ENCODE assay signal across 16 cellular contexts in genomic region chr15:57597431-57597830, GRCh38. TPM values are rescaled to one million over a fixed set of nuclear protein-coding genes. Genes with fewer than 3 reads are reported as not detected.
DNase-seq lines count a peak whose midpoint lies in the region; ATAC-seq and TF ChIP-seq lines count a peak whose summit lies in the region.
"Had no signal": no experiment of that assay in that cellular context is flagged by ENCODE, and none has a peak within 500 bp of the region (broad histone marks: within the 10 kb centered on the region; RNA-seq: fewer than 3 reads in every experiment).

No MANE protein-coding gene starts in this region.

- BruUV-seq in PC-3 (replicated peaks; lab: Mats Ljungman, UMichigan) = no TSS peak

- H3K4me1 ChIP-seq in PC-3 (ENCODE audit: insufficient read depth, low read length) (peaks cover 48% of the 10 kb centered on the region), body of pancreas (peaks cover 82% of the 10 kb centered on the region), lung (ENCODE audit: control insufficient read depth in 2 of 2, insufficient read depth in 2 of 2, low read length in 2 of 2) (peaks cover 17 to 24% of the 10 kb centered on the region in 2 donors), subcutaneous abdominal adipose tissue (ENCODE audit: control insufficient read depth in 5 of 5, insufficient read depth in 5 of 5, low read length in 5 of 5) (peaks cover 5 to 99% (median 91%) of the 10 kb centered on the region in 5 donors)

- CTCF ChIA-PET in PC-3 (lab: Charles Lee) = no interaction called here

- H3K4me2 ChIP-seq in PC-3 (ENCODE audit: low read length) = peak overlapping the region; percentile 49

- TF ChIP-seq POLR2A in body of pancreas (IDR thresholded peaks at IDR 0.05) = no peak

- H3K27me3 ChIP-seq in PC-3 (ENCODE audit: low read length) (no peaks in the 10 kb centered on the region), body of pancreas (no peaks in the 10 kb centered on the region), lung (ENCODE audit: control insufficient read depth, insufficient read depth) (no peaks in the 10 kb centered on the region), subcutaneous abdominal adipose tissue (ENCODE audit: control insufficient read depth in 5 of 5, insufficient read depth in 4 of 5, low read length in 5 of 5) (no peaks in the 10 kb centered on the region)

- H3K9me3 ChIP-seq in PC-3 (ENCODE audit: low read length) (no peaks in the 10 kb centered on the region), body of pancreas (no peaks in the 10 kb centered on the region), lung (ENCODE audit: control insufficient read depth in 2 of 2, insufficient read depth in 1 of 2, low read length in 1 of 2) (no peaks in the 10 kb centered on the region), subcutaneous abdominal adipose tissue (ENCODE audit: control insufficient read depth in 5 of 5, low read length in 5 of 5) (no peaks in the 10 kb centered on the region)

- no peaks in the 10 kb centered on the region for H3K36me3 ChIP-seq in PC-3 (ENCODE audit: low read depth, low read length)
- H3K36me3 ChIP-seq in body of pancreas (replicated peaks in 1 of 2; ENCODE audit: insufficient read depth in 1 of 2, low read depth in 2 of 2) = no peaks in the 10 kb centered on the region
- no peaks in the 10 kb centered on the region for H3K36me3 ChIP-seq in lung (ENCODE audit: control insufficient read depth in 2 of 2, insufficient read depth in 2 of 2, low read length in 2 of 2)
- H3K36me3 ChIP-seq in subcutaneous abdominal adipose tissue (ENCODE audit: control insufficient read depth in 5 of 5, insufficient read depth in 5 of 5, low read length in 5 of 5) = no peaks in the 10 kb centered on the region

- no peaks in the 10 kb centered on the region for H3K9me2 ChIP-seq in PC-3 (replicated peaks; ENCODE audit: low read length)

- peaks cover 41% of the 10 kb centered on the region for H3K79me2 ChIP-seq in PC-3 (ENCODE audit: low read length)

- H4K20me1 ChIP-seq in PC-3 (ENCODE audit: low read length) = no peaks in the 10 kb centered on the region

- DNase-seq in PC-3 (no peak), body of pancreas (peak in 1 of 4 donors; percentile 35), lung (ENCODE audit: low spot score) (no peak), NCI-H2171 treated with DMSO at 0.1 percent for 48 hours (lab: John Stamatoyannopoulos, UW) (no peak), NAMALWA (ENCODE audit: low spot score) (no peak), NCI-H226 (no peak)
- DNase-seq: CD4-positive, alpha-beta T cell; NCI-H1048; NCI-H1694; NCI-H2107; NCI-H446; NCI-H748 treated with DMSO at 0.1 percent for 48 hours; SIG-M5 had no signal

- TF ChIP-seq CTCF in PC-3 (conservative IDR thresholded peaks at IDR 0.05; ENCODE audit: low read depth, low read length) (no peak), body of pancreas (IDR thresholded peaks at IDR 0.05) (no peak), lung (IDR thresholded peaks at IDR 0.05; ENCODE audit: control extremely low read depth, extremely low read depth) (no peak)

- H3K9ac ChIP-seq in PC-3 (ENCODE audit: low read length) (no peak overlapping the region), subcutaneous abdominal adipose tissue (ENCODE audit: low read length in 5 of 5) (no peak overlapping the region)

- H3K4me3 ChIP-seq in PC-3 (ENCODE audit: low read length) (no peak overlapping the region), body of pancreas (no peak overlapping the region), lung (no peak overlapping the region), subcutaneous abdominal adipose tissue (ENCODE audit: low read depth in 1 of 5, low read length in 5 of 5) (no peak overlapping the region)

- H3K27ac ChIP-seq in PC-3 (ENCODE audit: low read length) (peak overlapping the region; percentile 43), body of pancreas (peak overlapping the region; percentile 82 to 91 (median 88)), lung (ENCODE audit: low read depth in 1 of 2, low read length in 1 of 2) (peak overlapping the region; percentile 35 to 99), subcutaneous abdominal adipose tissue (ENCODE audit: low read depth, low read length) (peak overlapping the region; percentile 93)
- H3K27ac ChIP-seq: HL-60 had no signal

- no peaks in the 10 kb centered on the region for H3F3A ChIP-seq in PC-3 (ENCODE audit: low read length, unreplicated experiment)

- ATAC-seq in PC-3 (no peak; the same call in 1 of the 2 replicates), body of pancreas (no peak), lung (ENCODE audit: insufficient read depth, low FRiP score) (no peak)
- ATAC-seq: Panc1 had no signal

- WGBS in body of pancreas, 2 donors = 4 to 8% methylated on average over 3 of the region's 3 CpGs
- WGBS in lung, 2 donors = 72 to 79% methylated on average over 3 of the region's 3 CpGs

- intact Hi-C loops in PC-3 (cut with micrococcal nuclease) = no loop called here
- intact Hi-C loops in body of pancreas (cut with DNase I) = loop anchor here (5.0 kb wide), 1 partner anchor 35 kb away; no protein-coding TSS in a partner anchor

- POLR2A ChIA-PET in PC-3 (lab: Charles Lee; ENCODE audit: unreplicated experiment) = no interaction called here

- H2AFZ ChIP-seq in PC-3 (ENCODE audit: low read length) = no peak overlapping the region

RNA-seq across cellular contexts. Expression of gene MYZAP, which starts 5.7 kb away (rescaled TPM):
- total RNA-seq in PC-3 (2014; rRNA removed) (3.5 and 6.0 TPM in 2 replicates), body of pancreas (10 to 100 TPM; 10.9 to 16.3 TPM), lung (10 to 100 TPM in 1 of 2 donors, 1 to 10 TPM in 1; 6.9 to 36.9 TPM)
- polyA plus RNA-seq in lung = 10 to 100 TPM in 1 of 2 donors, 1 to 10 TPM in 1; 9.0 to 14.2 TPM

Comparison
In these comparisons a context has a peak if more than half of its experiments do, and no peak if none do; other contexts are left out.
1. H3K27ac ChIP-seq: peak in every context shown above with its lines; median percentile 93 in subcutaneous abdominal adipose tissue; 88 in body of pancreas; 67 in lung; 43 in PC-3.